Comparison of ENCODE assay signal across 27 cellular contexts in the genomic region with DNA sequence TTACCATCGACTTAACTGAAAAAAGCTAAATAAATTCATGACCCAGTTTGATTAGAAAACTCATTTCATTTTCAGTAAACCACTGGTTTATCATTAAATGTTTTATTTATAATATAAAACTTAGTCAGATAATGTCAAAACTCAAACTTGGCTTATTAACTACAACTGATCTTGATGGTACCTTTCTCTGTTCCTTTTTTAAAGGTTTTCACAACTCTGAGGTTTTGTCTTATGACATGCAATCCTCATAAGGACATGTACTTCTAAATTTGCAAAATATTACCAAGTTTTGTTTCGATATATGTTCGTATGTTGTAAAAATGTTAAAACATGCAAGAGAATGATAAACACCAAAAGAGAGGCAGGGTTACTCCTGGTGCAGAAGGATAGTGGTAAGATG.
A peak's percentile ranks its signal among the peaks of the same experiment; 100 is the strongest.
DNase-seq lines count a peak whose midpoint lies in the region; ATAC-seq, FAIRE-seq and TF ChIP-seq lines count a peak whose summit lies in the region.
"Had no signal": no experiment of that assay in that cellular context is flagged by ENCODE, and none has a peak within 500 bp of the region (broad histone marks: within the 10 kb centered on the region; RNA-seq: fewer than 3 reads in every experiment).

No MANE protein-coding gene starts in this region.

- no peaks in the 10 kb centered on the region for H3K36me3 Mint-ChIP-seq in natural killer cell
- H3K36me3 Mint-ChIP-seq: stimulated activated effector memory CD8-positive, alpha-beta T cell treated with anti-CD3 and anti-CD28 coated beads, Interleukin-12 subunit alpha, Interleukin-12 subunit beta, amount 100 ng/mL, for 72 hours had no signal

- H3K27me3 Mint-ChIP-seq in natural killer cell (ENCODE audit: low read depth in 2 of 2) = no peaks in the 10 kb centered on the region
- H3K27me3 Mint-ChIP-seq: activated CD4-positive, alpha-beta T cell treated with anti-CD3 and anti-CD28 coated beads, Interleukin-2, amount 10 ng/mL, durations not matched to agents 7 days and 5 days had no signal

- no peak overlapping the region for H3K4me3 Mint-ChIP-seq in natural killer cell
- H3K4me3 Mint-ChIP-seq: activated CD4-positive, alpha-beta T cell treated with anti-CD3 and anti-CD28 coated beads, Interleukin-2, amount 10 ng/mL, durations not matched to agents 7 days and 5 days; activated naive CD4-positive, alpha-beta T cell treated with anti-CD3 and anti-CD28 coated beads for 36 hours; activated T-cell treated with anti-CD3 and anti-CD28 coated beads, Interleukin-2, amount 50 U/mL, for 72 hours; neural crest cell; stimulated activated effector memory CD8-positive, alpha-beta T cell treated with anti-CD3 and anti-CD28 coated beads, Interleukin-12 subunit alpha, Interleukin-12 subunit beta, amount 100 ng/mL, for 72 hours had no signal

- H3K27me3 ChIP-seq in dorsolateral prefrontal cortex = no peaks in the 10 kb centered on the region
- H3K27me3 ChIP-seq: adrenal gland, body of pancreas, gastrocnemius medialis, hepatocyte, right atrium auricular region, upper lobe of left lung had no signal

- no peak for TF ChIP-seq CTCF in natural killer cell (IDR thresholded peaks at IDR 0.05)
- TF ChIP-seq CTCF in dorsolateral prefrontal cortex (IDR thresholded peaks at IDR 0.05 in 54 of 56, conservative IDR thresholded peaks at IDR 0.05 in 2 of 56; ENCODE audit: low read depth in 1 of 56, partially characterized antibody in 56 of 56) = no peak

- H3K9me3 Mint-ChIP-seq in natural killer cell = peaks cover 7 to 9% of the 10 kb centered on the region in 2 donors

- peak; percentile 17 for FAIRE-seq in islet of Langerhans (lab: Jason Lieb, UNC)

- no peaks in the 10 kb centered on the region for H3K4me1 Mint-ChIP-seq in natural killer cell
- H3K4me1 Mint-ChIP-seq: activated CD4-positive, alpha-beta T cell treated with anti-CD3 and anti-CD28 coated beads, Interleukin-2, amount 10 ng/mL, durations not matched to agents 7 days and 5 days; stimulated activated effector memory CD8-positive, alpha-beta T cell treated with anti-CD3 and anti-CD28 coated beads, Interleukin-12 subunit alpha, Interleukin-12 subunit beta, amount 100 ng/mL, for 72 hours had no signal

- no peak overlapping the region for H3K4me3 ChIP-seq in dorsolateral prefrontal cortex
- H3K4me3 ChIP-seq: adrenal gland, body of pancreas, gastrocnemius medialis, hepatocyte, right atrium auricular region, SK-N-MC, upper lobe of left lung had no signal

- no peak overlapping the region for H3K27ac Mint-ChIP-seq in natural killer cell
- H3K27ac Mint-ChIP-seq: activated CD4-positive, alpha-beta T cell treated with anti-CD3 and anti-CD28 coated beads, Interleukin-2, amount 10 ng/mL, durations not matched to agents 7 days and 5 days; activated naive CD4-positive, alpha-beta T cell treated with anti-CD3 and anti-CD28 coated beads for 36 hours; activated T-cell treated with anti-CD3 and anti-CD28 coated beads, Interleukin-2, amount 50 U/mL, for 72 hours; stimulated activated effector memory CD8-positive, alpha-beta T cell treated with anti-CD3 and anti-CD28 coated beads, Interleukin-12 subunit alpha, Interleukin-12 subunit beta, amount 100 ng/mL, for 72 hours had no signal

- no peak overlapping the region for H3K27ac ChIP-seq in dorsolateral prefrontal cortex
- H3K27ac ChIP-seq: adrenal gland, body of pancreas, gastrocnemius medialis, hepatocyte, right atrium auricular region, SK-N-MC, upper lobe of left lung had no signal

- ATAC-seq in GM18519 (IDR thresholded peaks at IDR 0.05; ENCODE audit: low FRiP score, unreplicated experiment) (peak; percentile 61), GM19043 (IDR thresholded peaks at IDR 0.05; ENCODE audit: low read depth, unreplicated experiment) (peak; percentile 47), HG03108 (IDR thresholded peaks at IDR 0.05; ENCODE audit: unreplicated experiment) (peak; percentile 60), natural killer cell (no peak)
- ATAC-seq: activated T-cell treated with anti-CD3 and anti-CD28 coated beads, Interleukin-2, amount 50 U/mL, for 72 hours; body of pancreas; gastrocnemius medialis; stimulated activated effector memory CD8-positive, alpha-beta T cell treated with anti-CD3 and anti-CD28 coated beads, Interleukin-12 subunit alpha, Interleukin-12 subunit beta, amount 100 ng/mL, for 72 hours had no signal

- DNase-seq in natural killer cell (no peak), dorsolateral prefrontal cortex (no peak)
- DNase-seq in activated CD4-positive, alpha-beta T cell treated with anti-CD3 and anti-CD28 coated beads, Interleukin-2, amount 50 U/mL, for 1 hour = no peak
- DNase-seq: activated CD4-positive, alpha-beta T cell treated with anti-CD3 and anti-CD28 coated beads, Interleukin-2, amount 10 ng/mL, durations not matched to agents 7 days and 5 days; activated naive CD4-positive, alpha-beta T cell treated with anti-CD3 and anti-CD28 coated beads for 36 hours; activated T-cell treated with anti-CD3 and anti-CD28 coated beads, Interleukin-2, amount 50 U/mL, for 72 hours; adrenal gland; body of pancreas; COR-L47; DMS53; gastrocnemius medialis; GDM1; KG1; MM.1S; NCI-H510A; stimulated activated CD4-positive, alpha-beta T cell treated with anti-CD3 and anti-CD28 coated beads, Interleukin-12 subunit alpha, Interleukin-12 subunit beta, amount 100 ng/mL, for 4 hours; stimulated activated CD4-positive, alpha-beta T cell treated with anti-CD3 and anti-CD28 coated beads, Interleukin-4, amount 100 ng/mL, for 1 hour; upper lobe of left lung had no signal

- intact Hi-C loops in natural killer cell (cut with micrococcal nuclease) (no loop called here), dorsolateral prefrontal cortex (cut with DNase I) (no loop called here)

Comparison
In these comparisons a context has a peak if more than half of its experiments do, and no peak if none do; other contexts are left out.
1. ATAC-seq: peak in GM18519 (single experiment), GM19043 (single experiment) and HG03108 (single experiment); none in natural killer cell (0 of 3).